In genomic region chr1:98389809-98390208, GRCh38 we compare ENCODE assay signal across 17 cellular contexts.
DNase-seq lines count a peak whose midpoint lies in the region; ATAC-seq and TF ChIP-seq lines count a peak whose summit lies in the region.
"Had no signal": no experiment of that assay in that cellular context is flagged by ENCODE, and none has a peak within 500 bp of the region (broad histone marks: within the 10 kb centered on the region; RNA-seq: fewer than 3 reads in every experiment).

No MANE protein-coding gene starts in this region.

- no peak overlapping the region for H3K4me3 ChIP-seq in RWPE2 (ENCODE audit: severe bottlenecking)
- H3K4me3 ChIP-seq: dorsolateral prefrontal cortex, left ventricle myocardium inferior, right atrium auricular region had no signal

- TF ChIP-seq CTCF in RWPE2 (IDR thresholded peaks at IDR 0.05; ENCODE audit: poor library complexity, severe bottlenecking) = no peak

- no peaks in the 10 kb centered on the region for H3K36me3 ChIP-seq in RWPE2 (ENCODE audit: low read depth)
- H3K36me3 ChIP-seq: left ventricle myocardium inferior, right atrium auricular region had no signal

- H3K9me3 ChIP-seq in RWPE2 (ENCODE audit: severe bottlenecking) = no peaks in the 10 kb centered on the region
- H3K9me3 ChIP-seq: left ventricle myocardium inferior, right atrium auricular region had no signal

- H3K27ac ChIP-seq in RWPE2 (ENCODE audit: poor library complexity, severe bottlenecking) (peak overlapping the region; percentile 74), epithelial cell of prostate (peak overlapping the region; percentile 84)
- H3K27ac ChIP-seq: dorsolateral prefrontal cortex, left ventricle myocardium inferior, right atrium auricular region had no signal

- peaks cover 16% of the 10 kb centered on the region for H3K4me1 ChIP-seq in RWPE2 (ENCODE audit: insufficient read depth, poor library complexity, severe bottlenecking)
- H3K4me1 ChIP-seq: left ventricle myocardium inferior, right atrium auricular region had no signal

- DNase-seq in ELR (ENCODE audit: low read depth) (peak; percentile 80), RWPE2 (ENCODE audit: low spot score) (no peak), epithelial cell of prostate (ENCODE audit: low read depth, low spot score) (no peak), non-pigmented ciliary epithelial cell (ENCODE audit: low read depth) (peak; percentile 87), NCI-H748 treated with DMSO at 0.1 percent for 48 hours (lab: John Stamatoyannopoulos, UW) (no peak), NCI-H510A (lab: John Stamatoyannopoulos, UW) (no peak), COLO829 (ENCODE audit: low spot score) (no peak)
- DNase-seq: activated B cell treated with CpG ODN at 0.5 μM for 24 hours; CD8-positive, alpha-beta T cell; dorsolateral prefrontal cortex; glutamatergic neuron; left ventricle myocardium inferior; MM.1S; naive thymus-derived CD4-positive, alpha-beta T cell; stimulated activated naive CD4-positive, alpha-beta T cell treated with Interleukin-2 at 50 U/mL for 16 hours had no signal

- H3K27me3 ChIP-seq in RWPE2 (ENCODE audit: insufficient read depth, poor library complexity, severe bottlenecking) = no peaks in the 10 kb centered on the region
- H3K27me3 ChIP-seq: dorsolateral prefrontal cortex, right atrium auricular region had no signal

- ATAC-seq in RWPE2 (ENCODE audit: low read depth) (no peak), esophagus mucosa (no peak)
- ATAC-seq: CD8-positive, alpha-beta T cell; naive thymus-derived CD4-positive, alpha-beta T cell had no signal

Comparison
In these comparisons a context has a peak if more than half of its experiments do, and no peak if none do; other contexts are left out.
1. DNase-seq: peak in ELR (single experiment) and non-pigmented ciliary epithelial cell (single experiment); none in RWPE2 (single experiment), epithelial cell of prostate (single experiment), NCI-H748 treated with DMSO at 0.1 percent for 48 hours (single experiment), NCI-H510A (single experiment) and COLO829 (single experiment).